ENCODE assay signal across 13 cellular contexts in the genomic region with DNA sequence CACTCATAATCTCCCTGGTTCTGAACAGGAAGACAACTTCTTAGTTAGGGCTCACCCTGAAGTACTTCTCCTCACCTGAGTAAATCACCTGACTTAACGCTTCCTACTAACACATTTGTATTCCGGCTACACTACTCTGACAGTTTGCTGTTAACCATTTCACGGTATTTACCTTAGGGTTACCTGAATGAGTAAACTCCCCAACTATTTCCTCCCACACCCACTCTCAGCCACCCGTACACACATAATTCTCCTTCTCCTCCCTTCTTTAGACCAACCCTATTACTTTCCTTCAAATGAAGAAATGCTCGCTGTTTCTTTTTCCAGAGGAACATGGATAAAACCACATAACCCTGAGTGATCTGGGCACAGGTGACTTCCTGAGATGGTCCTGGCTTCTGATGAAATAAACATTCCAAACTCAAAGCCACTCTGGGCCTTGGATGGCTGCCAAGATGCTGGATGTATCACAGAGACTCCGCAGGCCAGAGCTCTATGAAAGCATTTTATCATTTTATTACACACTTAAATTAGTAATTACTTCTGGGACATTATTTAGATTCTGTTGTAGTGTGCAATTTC.
DNase-seq lines count a peak whose midpoint lies in the region; ATAC-seq and TF ChIP-seq lines count a peak whose summit lies in the region.
"Had no signal": no experiment of that assay in that cellular context is flagged by ENCODE, and none has a peak within 500 bp of the region (broad histone marks: within the 10 kb centered on the region; RNA-seq: fewer than 3 reads in every experiment).

No MANE protein-coding gene starts in this region.

- H3K18ac ChIP-seq in neuronal stem cell (ENCODE audit: low read length): no peak overlapping the region

- POLR2A ChIA-PET in RWPE1 (lab: Yijun Ruan, JAX; ENCODE audit: low non-redundant PET): no interaction called here

- no peak overlapping the region for H2AK5ac ChIP-seq in neuronal stem cell (ENCODE audit: low read depth, low read length)

- H3K9me3 ChIP-seq in neuronal stem cell (replicated peaks in 1 of 2; ENCODE audit: control insufficient read depth in 2 of 2, insufficient read depth in 1 of 2, low read depth in 1 of 2, low read length in 2 of 2): no peaks in the 10 kb centered on the region
- H3K9me3 ChIP-seq: BLaER1 treated with 17β-estradiol and CSF1 and Interleukin-3, amounts not matched to agents 10 nM and 100 nM had no signal

- H3K27me3 ChIP-seq in neuronal stem cell (ENCODE audit: control insufficient read depth in 3 of 3, insufficient read depth in 3 of 3, low read depth in 1 of 3, low read length in 3 of 3): no peaks in the 10 kb centered on the region
- H3K27me3 ChIP-seq: BLaER1 treated with 17β-estradiol and CSF1 and Interleukin-3, amounts not matched to agents 10 nM and 100 nM had no signal

- no peak overlapping the region for H2BK12ac ChIP-seq in neuronal stem cell (ENCODE audit: low read length)

- no peak overlapping the region for H3K4me3 ChIP-seq in neuronal stem cell (ENCODE audit: low read length in 2 of 2)
- H3K4me3 ChIP-seq: BLaER1 treated with 17β-estradiol and CSF1 and Interleukin-3, amounts not matched to agents 10 nM and 100 nM had no signal

- WGBS in neuronal stem cell (ENCODE audit: extremely low coverage in 2 of 2, insufficient read length in 2 of 2, insufficient replicate concordance in 1 of 2), 2 donors: 100% methylated on average over 1 of the region's 6 CpGs; no CpG with 5 or more reads in 1 of the 2 donors

- H4K8ac ChIP-seq in neuronal stem cell (ENCODE audit: low read depth, low read length): no peak overlapping the region

- H2BK15ac ChIP-seq in neuronal stem cell (ENCODE audit: low read length): no peak overlapping the region

- no peaks in the 10 kb centered on the region for H3K79me1 ChIP-seq in neuronal stem cell (ENCODE audit: low read depth, low read length)

- H3K4ac ChIP-seq in neuronal stem cell (ENCODE audit: low read length): no peak overlapping the region

- H2AFZ ChIP-seq in neuronal stem cell (ENCODE audit: low read length): no peak overlapping the region

- TF ChIP-seq CTCF in RWPE1 (conservative IDR thresholded peaks at IDR 0.05; ENCODE audit: low read depth): no peak

- no peak overlapping the region for H3K23ac ChIP-seq in neuronal stem cell (ENCODE audit: low read depth, low read length, poor library complexity)

- H2BK5ac ChIP-seq in neuronal stem cell (ENCODE audit: low read length): no peak overlapping the region

- H3K9me3 Mint-ChIP-seq in stimulated activated effector memory CD8-positive, alpha-beta T cell treated with anti-CD3 and anti-CD28 coated beads, Interleukin-12 subunit alpha, Interleukin-12 subunit beta, amount 100 ng/mL, for 72 hours: no peaks in the 10 kb centered on the region
- H3K9me3 Mint-ChIP-seq: activated CD4-positive, alpha-beta memory T cell treated with anti-CD3 and anti-CD28 coated beads for 36 hours; activated naive CD4-positive, alpha-beta T cell treated with anti-CD3 and anti-CD28 coated beads for 36 hours; T-cell had no signal

- no peak overlapping the region for H3K27ac Mint-ChIP-seq in stimulated activated effector memory CD8-positive, alpha-beta T cell treated with anti-CD3 and anti-CD28 coated beads, Interleukin-12 subunit alpha, Interleukin-12 subunit beta, amount 100 ng/mL, for 72 hours
- H3K27ac Mint-ChIP-seq: activated CD4-positive, alpha-beta memory T cell treated with anti-CD3 and anti-CD28 coated beads for 36 hours; activated naive CD4-positive, alpha-beta T cell treated with anti-CD3 and anti-CD28 coated beads for 36 hours; T-cell had no signal

- no peak overlapping the region for H3K9ac ChIP-seq in neuronal stem cell (ENCODE audit: low read depth, low read length, poor library complexity)
- H3K9ac ChIP-seq: BLaER1 treated with 17β-estradiol and CSF1 and Interleukin-3, amounts not matched to agents 10 nM and 100 nM had no signal

- DNase-seq in COLO668 (lab: John Stamatoyannopoulos, UW; ENCODE audit: unreplicated experiment): peak; percentile 84
- peak; percentile 78 for DNase-seq in HPDE6-E6E7 (ENCODE audit: extremely low spot score)
- DNase-seq in RWPE1 (ENCODE audit: low spot score): peak; percentile 88
- peak; percentile 27 for DNase-seq in left kidney (ENCODE audit: low read depth, low spot score)
- no peak for DNase-seq in neuronal stem cell (ENCODE audit: low spot score)
- DNase-seq in stimulated activated effector memory CD8-positive, alpha-beta T cell treated with anti-CD3 and anti-CD28 coated beads, Interleukin-12 subunit alpha, Interleukin-12 subunit beta, amount 100 ng/mL, for 72 hours (ENCODE audit: low spot score in 2 of 2): no peak
- DNase-seq in NOMO-1 treated with dmso at 0.1 percent for 144 hours (lab: John Stamatoyannopoulos, UW; ENCODE audit: unreplicated experiment): no peak
- DNase-seq: activated CD4-positive, alpha-beta memory T cell treated with anti-CD3 and anti-CD28 coated beads for 36 hours; activated naive CD4-positive, alpha-beta T cell treated with anti-CD3 and anti-CD28 coated beads for 36 hours; NCI-H226; T-cell had no signal

- no peak for ATAC-seq in GM19035 (IDR thresholded peaks at IDR 0.05; ENCODE audit: unreplicated experiment)
- ATAC-seq in stimulated activated effector memory CD8-positive, alpha-beta T cell treated with anti-CD3 and anti-CD28 coated beads, Interleukin-12 subunit alpha, Interleukin-12 subunit beta, amount 100 ng/mL, for 72 hours: no peak
- ATAC-seq: T-cell had no signal

- H3K36me3 ChIP-seq in neuronal stem cell (replicated peaks in 1 of 2; ENCODE audit: control insufficient read depth in 2 of 2, insufficient read depth in 2 of 2, low read length in 2 of 2): no peaks in the 10 kb centered on the region
- H3K36me3 ChIP-seq: BLaER1 treated with 17β-estradiol and CSF1 and Interleukin-3, amounts not matched to agents 10 nM and 100 nM had no signal

- CTCF ChIA-PET in RWPE1 (lab: Yijun Ruan, JAX): no interaction called here

- no peaks in the 10 kb centered on the region for H3K36me3 Mint-ChIP-seq in stimulated activated effector memory CD8-positive, alpha-beta T cell treated with anti-CD3 and anti-CD28 coated beads, Interleukin-12 subunit alpha, Interleukin-12 subunit beta, amount 100 ng/mL, for 72 hours
- H3K36me3 Mint-ChIP-seq: activated CD4-positive, alpha-beta memory T cell treated with anti-CD3 and anti-CD28 coated beads for 36 hours; T-cell had no signal

- H3K4me1 ChIP-seq in neuronal stem cell (ENCODE audit: control insufficient read depth in 2 of 2, insufficient read depth in 1 of 2, low read depth in 1 of 2, low read length in 2 of 2): peaks cover 5% of the 10 kb centered on the region in 2 donors

- H3K27ac ChIP-seq in RWPE1: no peak overlapping the region
- H3K27ac ChIP-seq in neuronal stem cell (replicated peaks; ENCODE audit: low read length): no peak overlapping the region
- H3K27ac ChIP-seq: BLaER1 treated with 17β-estradiol and CSF1 and Interleukin-3, amounts not matched to agents 10 nM and 100 nM had no signal

- H3K4me3 Mint-ChIP-seq in stimulated activated effector memory CD8-positive, alpha-beta T cell treated with anti-CD3 and anti-CD28 coated beads, Interleukin-12 subunit alpha, Interleukin-12 subunit beta, amount 100 ng/mL, for 72 hours: no peak overlapping the region
- H3K4me3 Mint-ChIP-seq: activated CD4-positive, alpha-beta memory T cell treated with anti-CD3 and anti-CD28 coated beads for 36 hours; activated naive CD4-positive, alpha-beta T cell treated with anti-CD3 and anti-CD28 coated beads for 36 hours; T-cell had no signal

- no peaks in the 10 kb centered on the region for H3K4me1 Mint-ChIP-seq in stimulated activated effector memory CD8-positive, alpha-beta T cell treated with anti-CD3 and anti-CD28 coated beads, Interleukin-12 subunit alpha, Interleukin-12 subunit beta, amount 100 ng/mL, for 72 hours
- H3K4me1 Mint-ChIP-seq: T-cell had no signal

- H4K91ac ChIP-seq in neuronal stem cell (ENCODE audit: low read depth, low read length, poor library complexity): no peak overlapping the region

- no peak overlapping the region for H3K4me2 ChIP-seq in neuronal stem cell (ENCODE audit: insufficient read depth, low read length, poor library complexity, severe bottlenecking)
- H3K4me2 ChIP-seq: BLaER1 treated with 17β-estradiol and CSF1 and Interleukin-3, amounts not matched to agents 10 nM and 100 nM had no signal

- no peak overlapping the region for H3K14ac ChIP-seq in neuronal stem cell (ENCODE audit: low read length)

- H2BK120ac ChIP-seq in neuronal stem cell (ENCODE audit: low read depth, low read length): no peak overlapping the region

Comparison
In these comparisons a context has a peak if more than half of its experiments do, and no peak if none do; other contexts are left out.
1. DNase-seq: peak in COLO668 (single experiment), HPDE6-E6E7 (single experiment), RWPE1 (single experiment) and left kidney (single experiment); none in neuronal stem cell (single experiment), stimulated activated effector memory CD8-positive, alpha-beta T cell treated with anti-CD3 and anti-CD28 coated beads, Interleukin-12 subunit alpha, Interleukin-12 subunit beta, amount 100 ng/mL, for 72 hours (0 of 2) and NOMO-1 treated with dmso at 0.1 percent for 144 hours (single experiment).